Comparison of ENCODE assay signal across 13 cellular contexts in genomic region chr5:168852329-168852728, GRCh38.
DNase-seq lines count a peak whose midpoint lies in the region; ATAC-seq and TF ChIP-seq lines count a peak whose summit lies in the region.
"Had no signal": no experiment of that assay in that cellular context is flagged by ENCODE, and none has a peak within 500 bp of the region (broad histone marks: within the 10 kb centered on the region; RNA-seq: fewer than 3 reads in every experiment).

No MANE protein-coding gene starts in this region.

- POLR2A ChIA-PET in activated CD4-positive, alpha-beta memory T cell treated with anti-CD3 and anti-CD28 coated beads, Interleukin-2, amount 10 ng/mL, durations not matched to agents 7 days and 5 days (lab: Charles Lee): no interaction called here

- TF ChIP-seq POLR2A in esophagus squamous epithelium (IDR thresholded peaks at IDR 0.05) (no peak), gastroesophageal sphincter (IDR thresholded peaks at IDR 0.05) (no peak)

- TF ChIP-seq EP300 in gastroesophageal sphincter (IDR thresholded peaks at IDR 0.05): no peak

- H3K4me1 ChIP-seq in esophagus squamous epithelium (no peaks in the 10 kb centered on the region), gastroesophageal sphincter (no peaks in the 10 kb centered on the region)

- peaks cover 10% of the 10 kb centered on the region for H3K27me3 Mint-ChIP-seq in activated CD4-positive, alpha-beta memory T cell treated with anti-CD3 and anti-CD28 coated beads, Interleukin-2, amount 10 ng/mL, durations not matched to agents 7 days and 5 days
- H3K27me3 Mint-ChIP-seq in natural killer cell treated with Interleukin-12 subunit alpha and Interleukin-12 subunit beta and Interleukin-15 and Interleukin-18, amount 100 ng/mL, for 72 hours: peaks cover 0 to 3% of the 10 kb centered on the region in 2 donors

- H3K4me3 ChIP-seq in esophagus squamous epithelium: no peak overlapping the region
- H3K4me3 ChIP-seq in gastroesophageal sphincter: no peak overlapping the region
- H3K4me3 ChIP-seq: heart right ventricle had no signal

- DNase-seq in activated CD4-positive, alpha-beta memory T cell treated with anti-CD3 and anti-CD28 coated beads, Interleukin-2, amount 10 ng/mL, durations not matched to agents 7 days and 5 days: no peak
- DNase-seq in natural killer cell treated with Interleukin-12 subunit alpha and Interleukin-12 subunit beta and Interleukin-15 and Interleukin-18, amount 100 ng/mL, for 72 hours (ENCODE audit: low spot score): no peak
- no peak for DNase-seq in NK-92 (lab: John Stamatoyannopoulos, UW; ENCODE audit: unreplicated experiment)
- no peak for DNase-seq in esophagus squamous epithelium (lab: John Stamatoyannopoulos, UW)
- DNase-seq in activated CD4-positive, CD25-positive, alpha-beta regulatory T cell (lab: John Stamatoyannopoulos, UW): no peak
- DNase-seq: cerebellar nuclear complex, MM.1S, NCI-H2029 had no signal

- peaks cover 0 to 10% (median 0%) of the 10 kb centered on the region in 4 donors for H3K27me3 ChIP-seq in esophagus squamous epithelium
- H3K27me3 ChIP-seq in gastroesophageal sphincter: no peaks in the 10 kb centered on the region
- H3K27me3 ChIP-seq: heart right ventricle had no signal

- H3K36me3 ChIP-seq in esophagus squamous epithelium: no peaks in the 10 kb centered on the region
- H3K36me3 ChIP-seq in gastroesophageal sphincter: no peaks in the 10 kb centered on the region
- H3K36me3 ChIP-seq: heart right ventricle had no signal

- no peaks in the 10 kb centered on the region for H3K36me3 Mint-ChIP-seq in activated CD4-positive, alpha-beta memory T cell treated with anti-CD3 and anti-CD28 coated beads, Interleukin-2, amount 10 ng/mL, durations not matched to agents 7 days and 5 days (ENCODE audit: low read depth)
- H3K36me3 Mint-ChIP-seq in natural killer cell treated with Interleukin-12 subunit alpha and Interleukin-12 subunit beta and Interleukin-15 and Interleukin-18, amount 100 ng/mL, for 72 hours: no peaks in the 10 kb centered on the region

- intact Hi-C loops in esophagus squamous epithelium (cut with DNase I): no loop called here

- peak overlapping the region; percentile 32 for H3K4me3 Mint-ChIP-seq in activated CD4-positive, alpha-beta memory T cell treated with anti-CD3 and anti-CD28 coated beads, Interleukin-2, amount 10 ng/mL, durations not matched to agents 7 days and 5 days
- peak overlapping the region; percentile 51 for H3K4me3 Mint-ChIP-seq in natural killer cell treated with Interleukin-12 subunit alpha and Interleukin-12 subunit beta and Interleukin-15 and Interleukin-18, amount 100 ng/mL, for 72 hours

- 40 to 49% methylated on average over 4 of the region's 4 CpGs for WGBS in esophagus squamous epithelium, 2 donors
- WGBS in gastroesophageal sphincter (ENCODE audit: low coverage in 1 of 2), 2 donors: 51 to 52% methylated on average over 4 of the region's 4 CpGs

- H3K27ac Mint-ChIP-seq in activated CD4-positive, alpha-beta memory T cell treated with anti-CD3 and anti-CD28 coated beads, Interleukin-2, amount 10 ng/mL, durations not matched to agents 7 days and 5 days: no peak overlapping the region
- H3K27ac Mint-ChIP-seq in natural killer cell treated with Interleukin-12 subunit alpha and Interleukin-12 subunit beta and Interleukin-15 and Interleukin-18, amount 100 ng/mL, for 72 hours: peak overlapping the region; percentile 33 to 60

- ATAC-seq in GM18498 (IDR thresholded peaks at IDR 0.05; ENCODE audit: unreplicated experiment): peak; percentile 19
- ATAC-seq in HG02610 (IDR thresholded peaks at IDR 0.05; ENCODE audit: unreplicated experiment): peak; percentile 27
- ATAC-seq in natural killer cell treated with Interleukin-12 subunit alpha and Interleukin-12 subunit beta and Interleukin-15 and Interleukin-18, amount 100 ng/mL, for 72 hours: peak in 1 of 2 donors; percentile 36
- ATAC-seq in gastroesophageal sphincter: no peak

- H3K9me3 Mint-ChIP-seq in activated CD4-positive, alpha-beta memory T cell treated with anti-CD3 and anti-CD28 coated beads, Interleukin-2, amount 10 ng/mL, durations not matched to agents 7 days and 5 days: no peaks in the 10 kb centered on the region
- no peaks in the 10 kb centered on the region for H3K9me3 Mint-ChIP-seq in natural killer cell treated with Interleukin-12 subunit alpha and Interleukin-12 subunit beta and Interleukin-15 and Interleukin-18, amount 100 ng/mL, for 72 hours

- H3K27ac ChIP-seq in esophagus squamous epithelium: no peak overlapping the region
- H3K27ac ChIP-seq in gastroesophageal sphincter: no peak overlapping the region
- H3K27ac ChIP-seq: C4-2B, heart right ventricle had no signal

- H3K4me1 Mint-ChIP-seq in activated CD4-positive, alpha-beta memory T cell treated with anti-CD3 and anti-CD28 coated beads, Interleukin-2, amount 10 ng/mL, durations not matched to agents 7 days and 5 days: peaks cover 16% of the 10 kb centered on the region
- H3K4me1 Mint-ChIP-seq in natural killer cell treated with Interleukin-12 subunit alpha and Interleukin-12 subunit beta and Interleukin-15 and Interleukin-18, amount 100 ng/mL, for 72 hours (ENCODE audit: low read depth in 2 of 2): peaks cover 11 to 13% of the 10 kb centered on the region in 2 donors

- TF ChIP-seq CTCF in esophagus squamous epithelium (IDR thresholded peaks at IDR 0.05): no peak
- no peak for TF ChIP-seq CTCF in gastroesophageal sphincter (IDR thresholded peaks at IDR 0.05)

- CTCF ChIA-PET in activated CD4-positive, alpha-beta memory T cell treated with anti-CD3 and anti-CD28 coated beads, Interleukin-2, amount 10 ng/mL, durations not matched to agents 7 days and 5 days (lab: Charles Lee): no interaction called here

- no peaks in the 10 kb centered on the region for H3K9me3 ChIP-seq in esophagus squamous epithelium
- no peaks in the 10 kb centered on the region for H3K9me3 ChIP-seq in gastroesophageal sphincter
- H3K9me3 ChIP-seq: heart right ventricle had no signal
